ENCODE assay signal across 9 cellular contexts in the genomic region with DNA sequence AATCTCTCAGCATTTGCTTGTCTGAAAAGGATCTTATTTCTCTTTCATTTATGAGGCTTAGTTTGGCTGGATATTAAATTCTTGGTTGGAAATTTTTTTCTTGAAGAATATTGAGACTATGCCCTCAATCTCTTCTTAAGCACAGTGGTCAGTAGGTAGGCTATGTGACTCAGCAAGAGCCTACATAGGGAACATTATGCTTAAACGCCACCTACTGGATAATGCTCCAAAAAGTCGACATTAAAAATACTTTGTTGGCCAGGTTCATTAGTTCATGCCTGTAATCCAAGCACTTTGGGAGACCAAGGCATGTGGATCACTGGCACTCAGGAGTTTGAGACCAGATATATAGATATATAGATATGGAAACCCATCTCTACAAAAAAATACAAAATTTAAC.
DNase-seq lines count a peak whose midpoint lies in the region; ATAC-seq and TF ChIP-seq lines count a peak whose summit lies in the region.
"Had no signal": no experiment of that assay in that cellular context is flagged by ENCODE, and none has a peak within 500 bp of the region (broad histone marks: within the 10 kb centered on the region; RNA-seq: fewer than 3 reads in every experiment).

No MANE protein-coding gene starts in this region.

- ATAC-seq in HG02678 (IDR thresholded peaks at IDR 0.05; ENCODE audit: unreplicated experiment) (no peak), HG03460 (IDR thresholded peaks at IDR 0.05; ENCODE audit: unreplicated experiment) (no peak)

- DNase-seq in M059J (ENCODE audit: low read depth) (peak; percentile 63), T47D (ENCODE audit: low read depth in 1 of 2, low spot score in 1 of 2) (peak; percentile 11 to 48), non-pigmented ciliary epithelial cell (ENCODE audit: low read depth) (peak; percentile 45), NCI-H1092 treated with DMSO at 0.1 percent for 48 hours (lab: John Stamatoyannopoulos, UW) (no peak), COLO668 (lab: John Stamatoyannopoulos, UW; ENCODE audit: unreplicated experiment) (no peak)
- DNase-seq: activated CD4-positive, alpha-beta T cell treated with anti-CD3 and anti-CD28 coated beads for 48 hours had no signal

- in situ Hi-C loops in T47D (cut with HindIII; ENCODE audit: low pct_unique_long_range_greater_than_20kb, low sequenced_read_pairs): no loop called here

- peak; percentile 27; the same call in 1 of the 2 replicates for TF ChIP-seq CTCF in GM12874 (IDR thresholded peaks at IDR 0.05; ENCODE audit: insufficient read depth, low read depth, low read length)

Comparison
In these comparisons a context has a peak if more than half of its experiments do, and no peak if none do; other contexts are left out.
1. DNase-seq: peak in M059J (single experiment), T47D (2 of 2) and non-pigmented ciliary epithelial cell (single experiment); none in NCI-H1092 treated with DMSO at 0.1 percent for 48 hours (single experiment) and COLO668 (single experiment).